ENCODE assay signal across 2 cellular contexts in the genomic region with DNA sequence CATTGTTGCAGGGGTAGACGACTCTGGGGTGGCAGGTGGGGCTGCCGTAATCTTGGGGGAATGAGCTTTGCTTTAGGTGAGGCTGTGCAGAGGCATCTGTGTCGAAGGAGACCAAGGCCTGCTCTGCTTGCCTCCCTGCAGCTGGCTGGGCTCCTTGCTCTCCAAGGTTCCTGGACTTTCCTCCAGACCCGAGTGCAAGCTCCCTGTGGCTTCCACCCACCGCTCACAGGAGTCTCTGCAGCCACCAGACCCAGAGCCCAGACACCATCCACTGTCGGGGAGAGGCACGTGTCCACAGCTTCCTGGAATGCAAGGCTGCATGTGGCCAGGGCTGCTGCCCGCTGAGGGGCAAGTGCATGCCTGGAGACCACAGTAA.
TF ChIP-seq lines count a peak whose summit lies in the region.

No MANE protein-coding gene starts in this region.

TF ChIP-seq in GM23338, 12 proteins besides CTCF, POLR2A, EP300 and RAD21:
- TF ChIP-seq JUNB (IDR thresholded peaks at IDR 0.05; ENCODE audit: unreplicated experiment) (no peak), CREB1 (CRISPR knock-in tag; IDR thresholded peaks at IDR 0.05; ENCODE audit: low read depth) (no peak), STAT1 (IDR thresholded peaks at IDR 0.05; ENCODE audit: unreplicated experiment) (no peak), ZNF114 (CRISPR knock-in tag; IDR thresholded peaks at IDR 0.05) (no peak)
- TF ChIP-seq, protein P1, sequence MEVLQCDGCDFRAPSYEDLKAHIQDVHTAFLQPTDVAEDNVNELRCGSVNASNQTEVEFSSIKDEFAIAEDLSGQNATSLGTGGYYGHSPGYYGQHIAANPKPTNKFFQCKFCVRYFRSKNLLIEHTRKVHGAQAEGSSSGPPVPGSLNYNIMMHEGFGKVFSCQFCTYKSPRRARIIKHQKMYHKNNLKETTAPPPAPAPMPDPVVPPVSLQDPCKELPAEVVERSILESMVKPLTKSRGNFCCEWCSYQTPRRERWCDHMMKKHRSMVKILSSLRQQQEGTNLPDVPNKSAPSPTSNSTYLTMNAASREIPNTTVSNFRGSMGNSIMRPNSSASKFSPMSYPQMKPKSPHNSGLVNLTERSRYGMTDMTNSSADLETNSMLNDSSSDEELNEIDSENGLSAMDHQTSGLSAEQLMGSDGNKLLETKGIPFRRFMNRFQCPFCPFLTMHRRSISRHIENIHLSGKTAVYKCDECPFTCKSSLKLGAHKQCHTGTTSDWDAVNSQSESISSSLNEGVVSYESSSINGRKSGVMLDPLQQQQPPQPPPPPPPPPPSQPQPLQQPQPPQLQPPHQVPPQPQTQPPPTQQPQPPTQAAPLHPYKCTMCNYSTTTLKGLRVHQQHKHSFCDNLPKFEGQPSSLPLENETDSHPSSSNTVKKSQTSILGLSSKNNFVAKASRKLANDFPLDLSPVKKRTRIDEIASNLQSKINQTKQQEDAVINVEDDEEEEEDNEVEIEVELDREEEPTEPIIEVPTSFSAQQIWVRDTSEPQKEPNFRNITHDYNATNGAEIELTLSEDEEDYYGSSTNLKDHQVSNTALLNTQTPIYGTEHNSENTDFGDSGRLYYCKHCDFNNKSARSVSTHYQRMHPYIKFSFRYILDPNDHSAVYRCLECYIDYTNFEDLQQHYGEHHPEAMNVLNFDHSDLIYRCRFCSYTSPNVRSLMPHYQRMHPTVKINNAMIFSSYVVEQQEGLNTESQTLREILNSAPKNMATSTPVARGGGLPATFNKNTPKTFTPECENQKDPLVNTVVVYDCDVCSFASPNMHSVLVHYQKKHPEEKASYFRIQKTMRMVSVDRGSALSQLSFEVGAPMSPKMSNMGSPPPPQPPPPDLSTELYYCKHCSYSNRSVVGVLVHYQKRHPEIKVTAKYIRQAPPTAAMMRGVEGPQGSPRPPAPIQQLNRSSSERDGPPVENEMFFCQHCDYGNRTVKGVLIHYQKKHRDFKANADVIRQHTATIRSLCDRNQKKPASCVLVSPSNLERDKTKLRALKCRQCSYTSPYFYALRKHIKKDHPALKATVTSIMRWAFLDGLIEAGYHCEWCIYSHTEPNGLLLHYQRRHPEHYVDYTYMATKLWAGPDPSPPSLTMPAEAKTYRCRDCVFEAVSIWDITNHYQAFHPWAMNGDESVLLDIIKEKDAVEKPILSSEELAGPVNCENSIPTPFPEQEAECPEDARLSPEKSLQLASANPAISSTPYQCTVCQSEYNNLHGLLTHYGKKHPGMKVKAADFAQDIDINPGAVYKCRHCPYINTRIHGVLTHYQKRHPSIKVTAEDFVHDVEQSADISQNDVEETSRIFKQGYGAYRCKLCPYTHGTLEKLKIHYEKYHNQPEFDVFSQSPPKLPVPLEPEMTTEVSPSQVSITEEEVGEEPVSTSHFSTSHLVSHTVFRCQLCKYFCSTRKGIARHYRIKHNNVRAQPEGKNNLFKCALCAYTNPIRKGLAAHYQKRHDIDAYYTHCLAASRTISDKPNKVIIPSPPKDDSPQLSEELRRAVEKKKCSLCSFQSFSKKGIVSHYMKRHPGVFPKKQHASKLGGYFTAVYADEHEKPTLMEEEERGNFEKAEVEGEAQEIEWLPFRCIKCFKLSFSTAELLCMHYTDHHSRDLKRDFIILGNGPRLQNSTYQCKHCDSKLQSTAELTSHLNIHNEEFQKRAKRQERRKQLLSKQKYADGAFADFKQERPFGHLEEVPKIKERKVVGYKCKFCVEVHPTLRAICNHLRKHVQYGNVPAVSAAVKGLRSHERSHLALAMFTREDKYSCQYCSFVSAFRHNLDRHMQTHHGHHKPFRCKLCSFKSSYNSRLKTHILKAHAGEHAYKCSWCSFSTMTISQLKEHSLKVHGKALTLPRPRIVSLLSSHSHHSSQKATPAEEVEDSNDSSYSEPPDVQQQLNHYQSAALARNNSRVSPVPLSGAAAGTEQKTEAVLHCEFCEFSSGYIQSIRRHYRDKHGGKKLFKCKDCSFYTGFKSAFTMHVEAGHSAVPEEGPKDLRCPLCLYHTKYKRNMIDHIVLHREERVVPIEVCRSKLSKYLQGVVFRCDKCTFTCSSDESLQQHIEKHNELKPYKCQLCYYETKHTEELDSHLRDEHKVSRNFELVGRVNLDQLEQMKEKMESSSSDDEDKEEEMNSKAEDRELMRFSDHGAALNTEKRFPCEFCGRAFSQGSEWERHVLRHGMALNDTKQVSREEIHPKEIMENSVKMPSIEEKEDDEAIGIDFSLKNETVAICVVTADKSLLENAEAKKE (CRISPR knock-in tag; IDR thresholded peaks at IDR 0.05): no peak

TF ChIP-seq in GM12878, 131 proteins besides CTCF, POLR2A, EP300 and RAD21:
- TF ChIP-seq, protein P2, sequence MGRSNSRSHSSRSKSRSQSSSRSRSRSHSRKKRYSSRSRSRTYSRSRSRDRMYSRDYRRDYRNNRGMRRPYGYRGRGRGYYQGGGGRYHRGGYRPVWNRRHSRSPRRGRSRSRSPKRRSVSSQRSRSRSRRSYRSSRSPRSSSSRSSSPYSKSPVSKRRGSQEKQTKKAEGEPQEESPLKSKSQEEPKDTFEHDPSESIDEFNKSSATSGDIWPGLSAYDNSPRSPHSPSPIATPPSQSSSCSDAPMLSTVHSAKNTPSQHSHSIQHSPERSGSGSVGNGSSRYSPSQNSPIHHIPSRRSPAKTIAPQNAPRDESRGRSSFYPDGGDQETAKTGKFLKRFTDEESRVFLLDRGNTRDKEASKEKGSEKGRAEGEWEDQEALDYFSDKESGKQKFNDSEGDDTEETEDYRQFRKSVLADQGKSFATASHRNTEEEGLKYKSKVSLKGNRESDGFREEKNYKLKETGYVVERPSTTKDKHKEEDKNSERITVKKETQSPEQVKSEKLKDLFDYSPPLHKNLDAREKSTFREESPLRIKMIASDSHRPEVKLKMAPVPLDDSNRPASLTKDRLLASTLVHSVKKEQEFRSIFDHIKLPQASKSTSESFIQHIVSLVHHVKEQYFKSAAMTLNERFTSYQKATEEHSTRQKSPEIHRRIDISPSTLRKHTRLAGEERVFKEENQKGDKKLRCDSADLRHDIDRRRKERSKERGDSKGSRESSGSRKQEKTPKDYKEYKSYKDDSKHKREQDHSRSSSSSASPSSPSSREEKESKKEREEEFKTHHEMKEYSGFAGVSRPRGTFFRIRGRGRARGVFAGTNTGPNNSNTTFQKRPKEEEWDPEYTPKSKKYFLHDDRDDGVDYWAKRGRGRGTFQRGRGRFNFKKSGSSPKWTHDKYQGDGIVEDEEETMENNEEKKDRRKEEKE (IDR thresholded peaks at IDR 0.05): no peak
- TF ChIP-seq ESRRA (IDR thresholded peaks at IDR 0.05; ENCODE audit: low read length) (no peak), CBX5 (IDR thresholded peaks at IDR 0.05; ENCODE audit: low read depth) (no peak), YBX1 (IDR thresholded peaks at IDR 0.05) (no peak), STAT1 (conservative IDR thresholded peaks at IDR 0.05) (no peak), SUPT20H (IDR thresholded peaks at IDR 0.05; ENCODE audit: borderline replicate concordance, control insufficient read depth, low read depth, low read length) (no peak), MEF2A (IDR thresholded peaks at IDR 0.05; ENCODE audit: insufficient read depth, low read depth, low read length) (no peak), HDAC6 (IDR thresholded peaks at IDR 0.05; ENCODE audit: unreplicated experiment) (no peak), CBFB (IDR thresholded peaks at IDR 0.05; ENCODE audit: low read depth) (no peak), LARP7 (IDR thresholded peaks at IDR 0.05) (no peak), NBN (IDR thresholded peaks at IDR 0.05) (no peak)
- TF ChIP-seq, protein P3, sequence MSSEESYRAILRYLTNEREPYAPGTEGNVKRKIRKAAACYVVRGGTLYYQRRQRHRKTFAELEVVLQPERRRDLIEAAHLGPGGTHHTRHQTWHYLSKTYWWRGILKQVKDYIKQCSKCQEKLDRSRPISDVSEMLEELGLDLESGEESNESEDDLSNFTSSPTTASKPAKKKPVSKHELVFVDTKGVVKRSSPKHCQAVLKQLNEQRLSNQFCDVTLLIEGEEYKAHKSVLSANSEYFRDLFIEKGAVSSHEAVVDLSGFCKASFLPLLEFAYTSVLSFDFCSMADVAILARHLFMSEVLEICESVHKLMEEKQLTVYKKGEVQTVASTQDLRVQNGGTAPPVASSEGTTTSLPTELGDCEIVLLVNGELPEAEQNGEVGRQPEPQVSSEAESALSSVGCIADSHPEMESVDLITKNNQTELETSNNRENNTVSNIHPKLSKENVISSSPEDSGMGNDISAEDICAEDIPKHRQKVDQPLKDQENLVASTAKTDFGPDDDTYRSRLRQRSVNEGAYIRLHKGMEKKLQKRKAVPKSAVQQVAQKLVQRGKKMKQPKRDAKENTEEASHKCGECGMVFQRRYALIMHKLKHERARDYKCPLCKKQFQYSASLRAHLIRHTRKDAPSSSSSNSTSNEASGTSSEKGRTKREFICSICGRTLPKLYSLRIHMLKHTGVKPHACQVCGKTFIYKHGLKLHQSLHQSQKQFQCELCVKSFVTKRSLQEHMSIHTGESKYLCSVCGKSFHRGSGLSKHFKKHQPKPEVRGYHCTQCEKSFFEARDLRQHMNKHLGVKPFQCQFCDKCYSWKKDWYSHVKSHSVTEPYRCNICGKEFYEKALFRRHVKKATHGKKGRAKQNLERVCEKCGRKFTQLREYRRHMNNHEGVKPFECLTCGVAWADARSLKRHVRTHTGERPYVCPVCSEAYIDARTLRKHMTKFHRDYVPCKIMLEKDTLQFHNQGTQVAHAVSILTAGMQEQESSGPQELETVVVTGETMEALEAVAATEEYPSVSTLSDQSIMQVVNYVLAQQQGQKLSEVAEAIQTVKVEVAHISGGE (CRISPR knock-in tag; IDR thresholded peaks at IDR 0.05): no peak
- TF ChIP-seq, protein P4, sequence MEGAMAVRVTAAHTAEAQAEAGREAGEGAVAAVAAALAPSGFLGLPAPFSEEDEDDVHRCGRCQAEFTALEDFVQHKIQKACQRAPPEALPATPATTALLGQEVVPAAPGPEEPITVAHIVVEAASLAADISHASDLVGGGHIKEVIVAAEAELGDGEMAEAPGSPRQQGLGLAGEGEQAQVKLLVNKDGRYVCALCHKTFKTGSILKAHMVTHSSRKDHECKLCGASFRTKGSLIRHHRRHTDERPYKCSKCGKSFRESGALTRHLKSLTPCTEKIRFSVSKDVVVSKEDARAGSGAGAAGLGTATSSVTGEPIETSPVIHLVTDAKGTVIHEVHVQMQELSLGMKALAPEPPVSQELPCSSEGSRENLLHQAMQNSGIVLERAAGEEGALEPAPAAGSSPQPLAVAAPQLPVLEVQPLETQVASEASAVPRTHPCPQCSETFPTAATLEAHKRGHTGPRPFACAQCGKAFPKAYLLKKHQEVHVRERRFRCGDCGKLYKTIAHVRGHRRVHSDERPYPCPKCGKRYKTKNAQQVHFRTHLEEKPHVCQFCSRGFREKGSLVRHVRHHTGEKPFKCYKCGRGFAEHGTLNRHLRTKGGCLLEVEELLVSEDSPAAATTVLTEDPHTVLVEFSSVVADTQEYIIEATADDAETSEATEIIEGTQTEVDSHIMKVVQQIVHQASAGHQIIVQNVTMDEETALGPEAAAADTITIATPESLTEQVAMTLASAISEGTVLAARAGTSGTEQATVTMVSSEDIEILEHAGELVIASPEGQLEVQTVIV (IDR thresholded peaks at IDR 0.05; ENCODE audit: borderline replicate concordance, partially characterized antibody): no peak
- TF ChIP-seq, protein P5, sequence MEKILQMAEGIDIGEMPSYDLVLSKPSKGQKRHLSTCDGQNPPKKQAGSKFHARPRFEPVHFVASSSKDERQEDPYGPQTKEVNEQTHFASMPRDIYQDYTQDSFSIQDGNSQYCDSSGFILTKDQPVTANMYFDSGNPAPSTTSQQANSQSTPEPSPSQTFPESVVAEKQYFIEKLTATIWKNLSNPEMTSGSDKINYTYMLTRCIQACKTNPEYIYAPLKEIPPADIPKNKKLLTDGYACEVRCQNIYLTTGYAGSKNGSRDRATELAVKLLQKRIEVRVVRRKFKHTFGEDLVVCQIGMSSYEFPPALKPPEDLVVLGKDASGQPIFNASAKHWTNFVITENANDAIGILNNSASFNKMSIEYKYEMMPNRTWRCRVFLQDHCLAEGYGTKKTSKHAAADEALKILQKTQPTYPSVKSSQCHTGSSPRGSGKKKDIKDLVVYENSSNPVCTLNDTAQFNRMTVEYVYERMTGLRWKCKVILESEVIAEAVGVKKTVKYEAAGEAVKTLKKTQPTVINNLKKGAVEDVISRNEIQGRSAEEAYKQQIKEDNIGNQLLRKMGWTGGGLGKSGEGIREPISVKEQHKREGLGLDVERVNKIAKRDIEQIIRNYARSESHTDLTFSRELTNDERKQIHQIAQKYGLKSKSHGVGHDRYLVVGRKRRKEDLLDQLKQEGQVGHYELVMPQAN (conservative IDR thresholded peaks at IDR 0.05): no peak
